ENCODE assay signal across 24 cellular contexts in the genomic region with DNA sequence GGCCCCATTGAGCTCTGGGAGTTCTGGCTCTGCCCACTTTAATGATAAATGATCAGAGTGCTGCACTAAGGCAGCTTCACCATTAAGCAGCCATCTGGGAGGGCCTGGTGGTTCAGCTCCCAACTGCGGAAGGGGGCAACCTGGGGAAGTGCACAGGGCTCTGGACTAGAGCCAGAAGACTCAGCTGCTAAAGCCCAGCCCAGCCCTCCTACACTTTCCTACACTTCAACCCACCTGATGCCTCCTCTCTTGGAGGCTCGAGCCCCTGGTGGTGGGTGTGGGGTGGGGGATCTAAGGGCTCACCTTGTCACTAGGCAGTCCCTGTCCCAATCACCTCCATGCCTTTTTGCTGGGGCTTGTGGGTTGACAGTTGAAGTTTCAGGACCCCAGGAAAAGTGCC.
DNase-seq lines count a peak whose midpoint lies in the region; ATAC-seq and TF ChIP-seq lines count a peak whose summit lies in the region.
"Had no signal": no experiment of that assay in that cellular context is flagged by ENCODE, and none has a peak within 500 bp of the region (broad histone marks: within the 10 kb centered on the region; RNA-seq: fewer than 3 reads in every experiment).

No MANE protein-coding gene starts in this region.

- no peak overlapping the region for H3K27ac ChIP-seq in right cardiac atrium (ENCODE audit: low read length)
- no peak overlapping the region for H3K27ac ChIP-seq in HEK293 (ENCODE audit: extremely low read depth, low read depth, low read length)
- no peak overlapping the region for H3K27ac ChIP-seq in endodermal cell (ENCODE audit: low read depth, low read length)
- H3K27ac ChIP-seq in suprapubic skin = no peak overlapping the region
- H3K27ac ChIP-seq: ascending aorta, gastroesophageal sphincter, KMS-11, ovary, WERI-Rb-1 had no signal

- no peak for ATAC-seq in right cardiac atrium
- ATAC-seq: gastroesophageal sphincter; stimulated activated effector memory CD8-positive, alpha-beta T cell treated with anti-CD3 and anti-CD28 coated beads, Interleukin-12 subunit alpha, Interleukin-12 subunit beta, amount 100 ng/mL, for 72 hours had no signal

- H3K4me3 ChIP-seq in right cardiac atrium (ENCODE audit: low read length) (no peak overlapping the region), HEK293 (ENCODE audit: low read depth, low read length) (no peak overlapping the region), endodermal cell (ENCODE audit: low read length) (no peak overlapping the region), suprapubic skin (no peak overlapping the region)
- H3K4me3 ChIP-seq: ascending aorta, gastroesophageal sphincter, ovary had no signal

- POLR2A ChIA-PET in HEK293 (lab: Yijun Ruan, JAX) = no interaction called here

- intact Hi-C loops in cardiac septum (cut with DNase I) (no loop called here), right cardiac atrium (cut with DNase I) (loop anchor here in 2 of 4 donors (5.0 to 10.0 kb wide), 2 partner anchors 99 to 101 kb away; no protein-coding TSS in a partner anchor)

- TF ChIP-seq CTCF in HEK293 (tag by site-specific recombination; IDR thresholded peaks at IDR 0.05) (no peak), endodermal cell (conservative IDR thresholded peaks at IDR 0.05) (peak; percentile 39), suprapubic skin (IDR thresholded peaks at IDR 0.05) (no peak)

- no peaks in the 10 kb centered on the region for H3K27me3 ChIP-seq in right cardiac atrium (ENCODE audit: control insufficient read depth, insufficient read depth)
- no peaks in the 10 kb centered on the region for H3K27me3 ChIP-seq in endodermal cell (ENCODE audit: control insufficient read depth, insufficient read depth, low read length, poor library complexity, severe bottlenecking)
- H3K27me3 ChIP-seq in suprapubic skin = no peaks in the 10 kb centered on the region
- H3K27me3 ChIP-seq: ascending aorta, ovary had no signal

- no peaks in the 10 kb centered on the region for H3K9me3 ChIP-seq in right cardiac atrium (ENCODE audit: control insufficient read depth, low read length)
- H3K9me3 ChIP-seq in HEK293 (ENCODE audit: control insufficient read depth, insufficient read depth, low read depth, low read length) = no peaks in the 10 kb centered on the region
- no peaks in the 10 kb centered on the region for H3K9me3 ChIP-seq in endodermal cell (ENCODE audit: control insufficient read depth, low read length)
- no peaks in the 10 kb centered on the region for H3K9me3 ChIP-seq in suprapubic skin
- H3K9me3 ChIP-seq: ascending aorta, ovary had no signal

- no peak for TF ChIP-seq EP300 in suprapubic skin (IDR thresholded peaks at IDR 0.05)

- H3K9ac ChIP-seq in endodermal cell (ENCODE audit: extremely low read depth, low read length, poor library complexity, severe bottlenecking) = no peak overlapping the region
- H3K9ac ChIP-seq: KMS-11 had no signal

- H3K27me3 Mint-ChIP-seq in endodermal cell (ENCODE audit: insufficient read depth) = no peaks in the 10 kb centered on the region
- H3K27me3 Mint-ChIP-seq: activated naive CD8-positive, alpha-beta T cell had no signal

- WGBS in right cardiac atrium = 72% methylated on average over 2 of the region's 2 CpGs
- WGBS in endodermal cell (ENCODE audit: insufficient coverage in 1 of 2, insufficient read length in 1 of 2), 2 experiments = 83% methylated on average over 2 of the region's 2 CpGs; no CpG with 5 or more reads in 1 of the 2 experiments
- 86% methylated on average over 2 of the region's 2 CpGs for WGBS in suprapubic skin

- TF ChIP-seq POLR2A in suprapubic skin (IDR thresholded peaks at IDR 0.05) = no peak

- CTCF ChIA-PET in HEK293 (lab: Yijun Ruan, JAX) = no interaction called here

- no peaks in the 10 kb centered on the region for H3K9me3 Mint-ChIP-seq in endodermal cell
- H3K9me3 Mint-ChIP-seq: dendritic cell treated with granulocyte-macrophage colony-stimulating factor and Interleukin-4, amounts not matched to agents 40 ng/mL and 50 ng/mL, for 4 days; nephron; stimulated activated effector memory CD8-positive, alpha-beta T cell treated with anti-CD3 and anti-CD28 coated beads, Interleukin-12 subunit alpha, Interleukin-12 subunit beta, amount 100 ng/mL, for 72 hours had no signal

- no peak overlapping the region for H3K4me3 Mint-ChIP-seq in endodermal cell
- H3K4me3 Mint-ChIP-seq: activated naive CD8-positive, alpha-beta T cell; dendritic cell treated with granulocyte-macrophage colony-stimulating factor and Interleukin-4, amounts not matched to agents 40 ng/mL and 50 ng/mL, for 4 days; nephron; stimulated activated effector memory CD8-positive, alpha-beta T cell treated with anti-CD3 and anti-CD28 coated beads, Interleukin-12 subunit alpha, Interleukin-12 subunit beta, amount 100 ng/mL, for 72 hours had no signal

- peaks cover 11% of the 10 kb centered on the region for H3K4me1 Mint-ChIP-seq in endodermal cell
- H3K4me1 Mint-ChIP-seq: nephron had no signal

- DNase-seq in cardiac septum (ENCODE audit: low spot score) (peak; percentile 67), right cardiac atrium (no peak), endodermal cell (peak; percentile 37), suprapubic skin (ENCODE audit: low spot score in 2 of 2) (peak; percentile 36 to 38), kidney glomerular epithelial cell (lab: John Stamatoyannopoulos, UW) (no peak), NCI-H2081 (lab: John Stamatoyannopoulos, UW) (no peak)
- DNase-seq: caudate nucleus, MM.1S, NCI-H1436, NCI-H69, substantia nigra, SW 1271, T1000, WERI-Rb-1 had no signal

- H3K36me3 Mint-ChIP-seq in endodermal cell (ENCODE audit: low read depth) = no peaks in the 10 kb centered on the region
- H3K36me3 Mint-ChIP-seq: stimulated activated effector memory CD8-positive, alpha-beta T cell treated with anti-CD3 and anti-CD28 coated beads, Interleukin-12 subunit alpha, Interleukin-12 subunit beta, amount 100 ng/mL, for 72 hours had no signal

- H3K36me3 ChIP-seq in HEK293 (ENCODE audit: control insufficient read depth in 2 of 2, insufficient read depth in 1 of 2, low read length in 2 of 2) (no peaks in the 10 kb centered on the region), endodermal cell (ENCODE audit: control insufficient read depth, insufficient read depth, low read length) (no peaks in the 10 kb centered on the region), suprapubic skin (no peaks in the 10 kb centered on the region)
- H3K36me3 ChIP-seq: ascending aorta, gastroesophageal sphincter, ovary, WERI-Rb-1 had no signal

- no peaks in the 10 kb centered on the region for H3K4me1 ChIP-seq in right cardiac atrium (ENCODE audit: control insufficient read depth, insufficient read depth, low read length)
- no peaks in the 10 kb centered on the region for H3K4me1 ChIP-seq in HEK293 (ENCODE audit: control insufficient read depth, insufficient read depth, low read length)
- peaks cover 3% of the 10 kb centered on the region for H3K4me1 ChIP-seq in endodermal cell (ENCODE audit: control insufficient read depth, insufficient read depth, low read length)
- H3K4me1 ChIP-seq in suprapubic skin = peaks cover 5% of the 10 kb centered on the region
- H3K4me1 ChIP-seq: ascending aorta, gastroesophageal sphincter had no signal

- no peak overlapping the region for H3K27ac Mint-ChIP-seq in endodermal cell
- H3K27ac Mint-ChIP-seq: activated T-helper 2 cell treated with anti-CD3 and anti-CD28 coated beads, Interferon-gamma antibody, Interleukin-2, Interleukin-4, amounts not matched to agents 10 μg/mL and 5 μg/mL and 100 μg/mL, durations not matched to agents 14 hours and 24 hours and 36 hours; dendritic cell treated with granulocyte-macrophage colony-stimulating factor and Interleukin-4, amounts not matched to agents 40 ng/mL and 50 ng/mL, for 4 days; nephron; stimulated activated effector memory CD8-positive, alpha-beta T cell treated with anti-CD3 and anti-CD28 coated beads, Interleukin-12 subunit alpha, Interleukin-12 subunit beta, amount 100 ng/mL, for 72 hours had no signal

TF ChIP-seq in HEK293, 187 proteins besides CTCF, POLR2A, EP300 and RAD21:
- TF ChIP-seq EGR2 (tag by site-specific recombination; IDR thresholded peaks at IDR 0.05; ENCODE audit: low read depth) (peak; percentile 68), HOXA7 (CRISPR knock-in tag; IDR thresholded peaks at IDR 0.05; ENCODE audit: borderline replicate concordance) (no peak)
TF ChIP-seq in HEK293: peak in this region for 1.

Comparison
In these comparisons a context has a peak if more than half of its experiments do, and no peak if none do; other contexts are left out.
1. DNase-seq: peak in cardiac septum (single experiment), endodermal cell (single experiment) and suprapubic skin (2 of 2); none in right cardiac atrium (0 of 3), kidney glomerular epithelial cell (single experiment) and NCI-H2081 (0 of 2).